In the genomic region with DNA sequence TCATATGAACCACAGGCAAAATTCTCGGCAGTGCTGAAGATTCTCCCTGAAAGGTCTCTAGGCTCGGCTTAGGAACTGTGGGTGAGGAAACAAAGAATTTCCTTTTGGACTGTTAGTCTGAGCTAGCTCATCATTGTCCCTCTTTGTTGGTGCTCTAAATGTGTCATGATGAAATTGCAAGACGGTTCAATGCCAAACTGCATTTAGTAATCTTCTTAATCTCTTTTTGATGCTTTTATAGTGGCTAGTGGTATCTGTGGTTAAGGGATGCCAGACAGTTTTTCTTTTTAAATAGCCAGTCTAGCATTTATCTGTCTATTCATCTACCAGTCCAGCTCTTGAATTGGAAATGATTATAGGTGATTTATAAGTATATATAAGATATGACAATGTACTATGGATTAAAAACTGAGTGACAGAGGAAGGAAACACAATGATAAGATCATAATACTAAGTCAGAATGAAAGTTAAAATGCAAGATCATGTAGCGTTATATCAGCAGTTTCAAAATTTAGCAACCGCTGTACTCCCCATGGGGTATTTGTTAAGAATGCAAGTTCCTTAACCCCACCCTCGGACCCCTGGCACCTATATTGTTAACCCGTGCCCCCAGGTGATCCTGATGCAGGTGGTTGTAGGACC, we compare ENCODE assay signal across 14 cellular contexts. TPM values are rescaled to one million over a fixed set of nuclear protein-coding genes. Genes with fewer than 3 reads are reported as not detected.
DNase-seq lines count a peak whose midpoint lies in the region; ATAC-seq, FAIRE-seq and TF ChIP-seq lines count a peak whose summit lies in the region.
"Had no signal": no experiment of that assay in that cellular context is flagged by ENCODE, and none has a peak within 500 bp of the region (broad histone marks: within the 10 kb centered on the region; RNA-seq: fewer than 3 reads in every experiment).

No MANE protein-coding gene starts in this region.

- H3K4me1 ChIP-seq in DND-41 (ENCODE audit: insufficient read depth, low read length) = no peaks in the 10 kb centered on the region
- H3K4me1 ChIP-seq in neuron (ENCODE audit: insufficient read depth, low read length) = no peaks in the 10 kb centered on the region
- no peaks in the 10 kb centered on the region for H3K4me1 ChIP-seq in small intestine (ENCODE audit: control insufficient read depth in 2 of 2, insufficient read depth in 1 of 2, low read depth in 1 of 2, low read length in 1 of 2)
- H3K4me1 ChIP-seq in PC-9 (replicated peaks; ENCODE audit: insufficient read depth) = no peaks in the 10 kb centered on the region
- H3K4me1 ChIP-seq: body of pancreas had no signal

- TF ChIP-seq CTCF in DND-41 (IDR thresholded peaks at IDR 0.05; ENCODE audit: borderline replicate concordance, extremely low read depth, low read length, poor library complexity, severe bottlenecking) (no peak), PC-9 (conservative IDR thresholded peaks at IDR 0.05) (no peak)

- H3K79me2 ChIP-seq in DND-41 (ENCODE audit: insufficient read depth, low read length) = peaks cover 3% of the 10 kb centered on the region; the same call in 1 of the 2 replicates
- no peaks in the 10 kb centered on the region for H3K79me2 ChIP-seq in PC-9 (ENCODE audit: low read depth)

- H3K4me2 ChIP-seq in DND-41 (ENCODE audit: insufficient read depth, low read length) = no peak overlapping the region
- H3K4me2 ChIP-seq in PC-9 = no peak overlapping the region

- H4K20me1 ChIP-seq in DND-41 (ENCODE audit: insufficient read depth, low read length) (peaks cover 16% of the 10 kb centered on the region; the same call in 1 of the 2 replicates), PC-9 (ENCODE audit: insufficient read depth) (no peaks in the 10 kb centered on the region)

- peaks cover 34% of the 10 kb centered on the region for H3K4me1 Mint-ChIP-seq in activated T-helper 17 cell treated with anti-CD3 and anti-CD28 coated beads, Interleukin-2, amount 50 U/mL, for 72 hours

- DNase-seq in DND-41 = no peak
- DNase-seq in LHCN-M2 (ENCODE audit: low read depth) = peak; percentile 52
- DNase-seq in small intestine = no peak
- DNase-seq in NOMO-1 treated with dmso at 0.1 percent for 144 hours (lab: John Stamatoyannopoulos, UW; ENCODE audit: unreplicated experiment) = no peak
- no peak for DNase-seq in COLO668 (lab: John Stamatoyannopoulos, UW; ENCODE audit: unreplicated experiment)
- no peak for DNase-seq in PC-9
- DNase-seq: body of pancreas, NCI-H1417 treated with DMSO at 0.1 percent for 48 hours had no signal

- no peak for FAIRE-seq in small intestine (lab: Jason Lieb, UNC)

- CTCF ChIA-PET in PC-9 (lab: Charles Lee) = no interaction called here

- peak overlapping the region; percentile 8 for H3K27ac Mint-ChIP-seq in activated T-helper 17 cell treated with anti-CD3 and anti-CD28 coated beads, Interleukin-2, amount 50 U/mL, for 72 hours
- H3K27ac Mint-ChIP-seq: CD14-positive monocyte had no signal

- peak; percentile 58; the same call in 2 of the 3 replicates for ATAC-seq in DND-41 (ENCODE audit: insufficient read depth, low read depth)
- ATAC-seq in activated T-helper 17 cell treated with anti-CD3 and anti-CD28 coated beads, Interleukin-2, amount 50 U/mL, for 72 hours (replicated peaks) = peak; percentile 71
- ATAC-seq: body of pancreas, Right ventricle myocardium inferior had no signal

- H3K27me3 ChIP-seq in DND-41 (ENCODE audit: insufficient read depth, low read length, poor library complexity) (no peaks in the 10 kb centered on the region), neuron (ENCODE audit: insufficient read depth, low read length) (no peaks in the 10 kb centered on the region), small intestine (ENCODE audit: control insufficient read depth in 2 of 2, insufficient read depth in 2 of 2, low read length in 2 of 2) (no peaks in the 10 kb centered on the region), PC-9 (ENCODE audit: insufficient read depth, low read depth) (no peaks in the 10 kb centered on the region)
- H3K27me3 ChIP-seq: body of pancreas had no signal

- H3K27ac ChIP-seq in DND-41 (ENCODE audit: low read length) (no peak overlapping the region), small intestine (ENCODE audit: low read depth in 1 of 2, low read length in 1 of 2) (no peak overlapping the region), PC-9 (no peak overlapping the region)
- H3K27ac ChIP-seq: body of pancreas had no signal

- H3K36me3 Mint-ChIP-seq in activated T-helper 17 cell treated with anti-CD3 and anti-CD28 coated beads, Interleukin-2, amount 50 U/mL, for 72 hours (ENCODE audit: low read depth) = peaks cover 14% of the 10 kb centered on the region

- H3K4me3 Mint-ChIP-seq in activated T-helper 17 cell treated with anti-CD3 and anti-CD28 coated beads, Interleukin-2, amount 50 U/mL, for 72 hours = peak overlapping the region; percentile 41
- H3K4me3 Mint-ChIP-seq: CD14-positive monocyte had no signal

- H3F3A ChIP-seq in PC-9 (ENCODE audit: insufficient read depth, low read depth) = no peaks in the 10 kb centered on the region

- H3K9me3 Mint-ChIP-seq in activated T-helper 17 cell treated with anti-CD3 and anti-CD28 coated beads, Interleukin-2, amount 50 U/mL, for 72 hours = peaks cover 3% of the 10 kb centered on the region

- no peak overlapping the region for H3K9ac ChIP-seq in DND-41 (ENCODE audit: low read depth, low read length)

- no peaks in the 10 kb centered on the region for H3K9me3 ChIP-seq in DND-41 (ENCODE audit: insufficient read depth, low read length, severe bottlenecking)
- no peaks in the 10 kb centered on the region for H3K9me3 ChIP-seq in neuron (ENCODE audit: low read length)
- H3K9me3 ChIP-seq in small intestine (ENCODE audit: control insufficient read depth, low read depth) = no peaks in the 10 kb centered on the region
- H3K9me3 ChIP-seq in PC-9 (ENCODE audit: insufficient read depth, low read depth) = no peaks in the 10 kb centered on the region
- H3K9me3 ChIP-seq: body of pancreas had no signal

- no peaks in the 10 kb centered on the region for H3K9me2 ChIP-seq in PC-9 (ENCODE audit: insufficient read depth)

- H3K27me3 Mint-ChIP-seq in activated T-helper 17 cell treated with anti-CD3 and anti-CD28 coated beads, Interleukin-2, amount 50 U/mL, for 72 hours = no peaks in the 10 kb centered on the region

- H2AFZ ChIP-seq in DND-41 (ENCODE audit: low read depth, low read length) (no peak overlapping the region), neuron (ENCODE audit: low read depth, low read length) (peak overlapping the region; percentile 15), PC-9 (no peak overlapping the region)

- no peak overlapping the region for H3K4me3 ChIP-seq in DND-41 (ENCODE audit: low read depth in 1 of 2, low read length in 2 of 2)
- H3K4me3 ChIP-seq in neuron (ENCODE audit: low read length) = no peak overlapping the region
- no peak overlapping the region for H3K4me3 ChIP-seq in small intestine (ENCODE audit: low read depth in 1 of 2, low read length in 2 of 2)
- H3K4me3 ChIP-seq in PC-9 = no peak overlapping the region
- H3K4me3 ChIP-seq: body of pancreas had no signal

- no peaks in the 10 kb centered on the region for H3K36me3 ChIP-seq in DND-41 (ENCODE audit: insufficient read depth, low read length)
- H3K36me3 ChIP-seq in neuron (ENCODE audit: insufficient read depth, low read length) = no peaks in the 10 kb centered on the region
- H3K36me3 ChIP-seq in small intestine (ENCODE audit: control insufficient read depth in 2 of 2, insufficient read depth in 2 of 2, low read length in 2 of 2) = no peaks in the 10 kb centered on the region
- H3K36me3 ChIP-seq in PC-9 (ENCODE audit: low read depth) = no peaks in the 10 kb centered on the region

- 68 to 84% (median 70%) methylated on average over 7 of the region's 7 CpGs for WGBS in small intestine, 3 donors

- no TSS peak for BruUV-seq in PC-9 (replicated peaks; lab: Mats Ljungman, UMichigan)

- POLR2A ChIA-PET in PC-9 (lab: Charles Lee; ENCODE audit: unreplicated experiment) = no interaction called here

- intact Hi-C loops in PC-9 (cut with micrococcal nuclease; ENCODE audit: unreplicated experiment) = no loop called here

RNA-seq across cellular contexts. Expression of gene PTTG2, which starts 31.2 kb away (rescaled TPM):
- total RNA-seq in LHCN-M2 (2014; rRNA removed) (not detected in 2 replicates), PC-9 (2021) (0.55 and 2.1 TPM in 2 replicates)
- polyA plus RNA-seq in LHCN-M2 (2012) = not detected
- total RNA-seq in activated T-helper 17 cell treated with anti-CD3 and anti-CD28 coated beads, Interleukin-2, amount 50 U/mL, for 72 hours = under 1 TPM; 0.39 to 0.40 TPM
- under 1 TPM in 1 of 3 donors, not detected in 2; 0.09 TPM for polyA plus RNA-seq in small intestine
- total RNA-seq: HT-29, renal cortical epithelial cell had no signal
- polyA plus RNA-seq: CD14-positive monocyte had no signal

RNA-seq across cellular contexts. Expression of gene TBC1D1, which starts 38.1 kb away (rescaled TPM):
- 94.8 and 108 TPM in 2 replicates for total RNA-seq in LHCN-M2 (2014; rRNA removed)
- 83.1 TPM for polyA plus RNA-seq in LHCN-M2 (2012)
- 10 to 100 TPM; 29.9 to 39.0 TPM for total RNA-seq in activated T-helper 17 cell treated with anti-CD3 and anti-CD28 coated beads, Interleukin-2, amount 50 U/mL, for 72 hours
- polyA plus RNA-seq in small intestine = 10 to 100 TPM; 38.3 to 43.8 (median 39.1) TPM
- total RNA-seq in PC-9 (2021) = 106 and 116 TPM in 2 replicates
